8 cellular contexts compared by ENCODE assay signal in genomic region chr4:125833-126232, GRCh38. TPM values are rescaled to one million over a fixed set of nuclear protein-coding genes. Genes with fewer than 3 reads are reported as not detected.
DNase-seq lines count a peak whose midpoint lies in the region; ATAC-seq and TF ChIP-seq lines count a peak whose summit lies in the region.

No MANE protein-coding gene starts in this region.

- H3K4me3 ChIP-seq in MM.1S (ENCODE audit: low read length): no peak overlapping the region; the same call in 1 of the 2 replicates
- peak overlapping the region in 58 of 59 donors; percentile 57 to 99 (median 89) for H3K4me3 ChIP-seq in dorsolateral prefrontal cortex

- no peaks in the 10 kb centered on the region for H3F3A ChIP-seq in MM.1S (ENCODE audit: insufficient read depth, low read length)

- peaks cover 7% of the 10 kb centered on the region for H3K79me2 ChIP-seq in MM.1S (ENCODE audit: low read length)

- H3K27ac ChIP-seq in C4-2B (peak overlapping the region; percentile 92; the same call in 1 of the 2 replicates), MM.1S (ENCODE audit: low read length) (no peak overlapping the region), dorsolateral prefrontal cortex (peak overlapping the region in 18 of 59 donors; percentile 7 to 94 (median 90))

- H3K9me2 ChIP-seq in MM.1S (replicated peaks; ENCODE audit: insufficient read depth, low read length): no peaks in the 10 kb centered on the region

- ATAC-seq in GM18502 (IDR thresholded peaks at IDR 0.05; ENCODE audit: poor library complexity, unreplicated experiment): no peak
- ATAC-seq in HG02610 (IDR thresholded peaks at IDR 0.05; ENCODE audit: unreplicated experiment): no peak

- peaks cover 15% of the 10 kb centered on the region for H3K27me3 Mint-ChIP-seq in nephron progenitor cell (ENCODE audit: low read depth, poor library complexity)

- peak overlapping the region; percentile 12; the same call in 1 of the 2 replicates for H3K4me2 ChIP-seq in MM.1S (ENCODE audit: low read depth, low read length)

- no peaks in the 10 kb centered on the region for H3K4me1 ChIP-seq in MM.1S (ENCODE audit: low read length)

- H3K9me3 ChIP-seq in MM.1S (replicated peaks; ENCODE audit: insufficient read depth, low read length): no peaks in the 10 kb centered on the region; the same call in 1 of the 2 replicates

- no peak overlapping the region for H2AFZ ChIP-seq in MM.1S (ENCODE audit: low read length)

- no peaks in the 10 kb centered on the region for H3K27me3 ChIP-seq in MM.1S (replicated peaks; ENCODE audit: insufficient read depth, low read length)
- no peaks in the 10 kb centered on the region for H3K27me3 ChIP-seq in dorsolateral prefrontal cortex

- peaks cover 15% of the 10 kb centered on the region for H3K4me1 Mint-ChIP-seq in nephron progenitor cell

- H3K4me3 Mint-ChIP-seq in nephron progenitor cell: peak overlapping the region; percentile 99

- no peak for DNase-seq in MM.1S
- DNase-seq in dorsolateral prefrontal cortex: no peak
- DNase-seq in nephron progenitor cell: no peak
- no peak for DNase-seq in nucleus accumbens (lab: John Stamatoyannopoulos, UW)
- DNase-seq in NCI-H1105 (lab: John Stamatoyannopoulos, UW): no peak

- TF ChIP-seq CTCF in C4-2B (conservative IDR thresholded peaks at IDR 0.05) (no peak), MM.1S (IDR thresholded peaks at IDR 0.05; ENCODE audit: low read length) (no peak), dorsolateral prefrontal cortex (IDR thresholded peaks at IDR 0.05 in 54 of 56, conservative IDR thresholded peaks at IDR 0.05 in 2 of 56; ENCODE audit: low read depth in 1 of 56, partially characterized antibody in 56 of 56) (no peak), nephron progenitor cell (IDR thresholded peaks at IDR 0.05) (no peak)

- peaks cover 38% of the 10 kb centered on the region for H3K36me3 Mint-ChIP-seq in nephron progenitor cell (ENCODE audit: low read depth)

- H3K9me3 Mint-ChIP-seq in nephron progenitor cell: peaks cover 60% of the 10 kb centered on the region

- peak overlapping the region; percentile 55 for H3K27ac Mint-ChIP-seq in nephron progenitor cell

- intact Hi-C loops in dorsolateral prefrontal cortex (cut with DNase I): no loop called here

- no peaks in the 10 kb centered on the region for H4K20me1 ChIP-seq in MM.1S (ENCODE audit: insufficient read depth, low read length)

- no peaks in the 10 kb centered on the region for H3K36me3 ChIP-seq in MM.1S (replicated peaks; ENCODE audit: insufficient read depth, low read length)

- no peak overlapping the region for H3K9ac ChIP-seq in MM.1S (ENCODE audit: low read length)

RNA-seq across cellular contexts. Expression of gene ZNF718, which starts 1.5 kb away (rescaled TPM):
- total RNA-seq in dorsolateral prefrontal cortex: 10 to 100 TPM; 10.3 to 33.8 (median 17.1) TPM
